Comparison of ENCODE assay signal across 1 cellular context in the genomic region with DNA sequence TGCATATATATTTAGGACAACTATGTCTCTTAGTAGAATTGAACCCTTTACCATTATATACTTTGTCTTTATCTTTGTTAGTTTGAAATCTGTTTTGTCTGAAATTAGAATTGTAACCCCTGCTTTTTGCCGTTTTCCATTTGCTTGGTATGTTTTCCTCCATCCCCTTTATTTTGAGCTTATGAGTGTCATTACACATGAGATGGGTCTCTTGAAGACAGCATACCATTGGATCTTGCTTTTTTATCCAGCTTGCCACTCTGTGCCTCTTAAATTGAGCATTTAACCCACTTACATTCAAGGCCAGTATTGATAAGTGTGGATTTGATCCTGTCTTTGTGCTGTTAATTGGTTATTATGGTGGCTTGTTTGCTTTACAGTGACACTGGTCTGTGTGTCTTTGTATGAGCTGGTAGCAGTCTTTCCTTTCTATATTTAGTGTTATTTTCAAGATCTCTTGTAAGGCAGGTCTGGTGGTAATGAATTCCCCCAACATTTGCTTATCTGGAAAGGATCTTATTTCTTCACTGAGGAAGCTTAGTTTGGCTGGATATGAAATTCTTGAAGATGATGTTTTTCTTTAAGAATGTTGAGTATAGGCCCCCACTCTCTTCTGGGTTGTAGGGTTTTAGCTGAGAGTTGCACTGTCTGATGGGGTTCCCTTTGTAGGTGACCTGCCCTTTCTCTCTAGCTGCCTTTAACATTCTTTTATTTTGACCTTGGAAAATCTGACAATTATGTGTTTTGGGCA.
TF ChIP-seq lines count a peak whose summit lies in the region.

No MANE protein-coding gene starts in this region.

TF ChIP-seq in A549, 52 proteins besides CTCF, POLR2A, EP300 and RAD21 (continued from another document):
- TF ChIP-seq CHD2 (IDR thresholded peaks at IDR 0.05; ENCODE audit: low read length, partially characterized antibody): no peak
- TF ChIP-seq MAZ (IDR thresholded peaks at IDR 0.05; ENCODE audit: borderline replicate concordance, low read depth, low read length): no peak
- TF ChIP-seq, protein P1, sequence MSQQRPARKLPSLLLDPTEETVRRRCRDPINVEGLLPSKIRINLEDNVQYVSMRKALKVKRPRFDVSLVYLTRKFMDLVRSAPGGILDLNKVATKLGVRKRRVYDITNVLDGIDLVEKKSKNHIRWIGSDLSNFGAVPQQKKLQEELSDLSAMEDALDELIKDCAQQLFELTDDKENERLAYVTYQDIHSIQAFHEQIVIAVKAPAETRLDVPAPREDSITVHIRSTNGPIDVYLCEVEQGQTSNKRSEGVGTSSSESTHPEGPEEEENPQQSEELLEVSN (IDR thresholded peaks at IDR 0.05; ENCODE audit: borderline replicate concordance, low read depth): no peak
- TF ChIP-seq RARB (CRISPR knock-in tag; IDR thresholded peaks at IDR 0.05): no peak
